In genomic region chr1:61075833-61076232, GRCh38 we compare ENCODE assay signal across 7 cellular contexts. TPM values are rescaled to one million over a fixed set of nuclear protein-coding genes. Genes with fewer than 3 reads are reported as not detected.
A peak's percentile ranks its signal among the peaks of the same experiment; 100 is the strongest.
DNase-seq lines count a peak whose midpoint lies in the region; ATAC-seq, FAIRE-seq and TF ChIP-seq lines count a peak whose summit lies in the region.
"Not testable (repeated sequence)": the region's sequence is repeated elsewhere in the genome, so short reads cannot be mapped to it uniquely, and the experiment has no call there.

No MANE protein-coding gene starts in this region.

- peak overlapping the region; percentile 82 for H3K4me3 Mint-ChIP-seq in endodermal cell

- not testable (repeated sequence) for DNase-seq in SK-N-SH; ascending aorta (ENCODE audit: low spot score in 2 of 2); endodermal cell; HepG2 (ENCODE audit: low spot score)

- peak overlapping the region; percentile 84 for H3K4me3 ChIP-seq in HUES6 (ENCODE audit: low read depth, low read length)
- H3K4me3 ChIP-seq in SK-N-SH (ENCODE audit: low read depth in 2 of 2, low read length in 1 of 2); endodermal cell (ENCODE audit: low read length); neuron (ENCODE audit: low read length); subcutaneous abdominal adipose tissue (ENCODE audit: low read depth in 1 of 5, low read length in 5 of 5): not testable (repeated sequence)
- peak overlapping the region in 1 of 2 donors; percentile 95 for H3K4me3 ChIP-seq in ascending aorta
- H3K4me3 ChIP-seq in HepG2 (replicated peaks in 1 of 3; ENCODE audit: insufficient read depth in 1 of 3, low read depth in 2 of 3, low read length in 3 of 3) = peak overlapping the region; percentile 72 to 92 (median 80)

- not testable (repeated sequence) for H3K36me3 Mint-ChIP-seq in endodermal cell (ENCODE audit: low read depth)

- not testable (repeated sequence) for H3K27ac Mint-ChIP-seq in endodermal cell

- H3K27me3 ChIP-seq in HUES6 (ENCODE audit: control insufficient read depth, insufficient read depth, low read length) (peaks cover 31% of the 10 kb centered on the region), endodermal cell (ENCODE audit: control insufficient read depth, insufficient read depth, low read length, poor library complexity, severe bottlenecking) (peaks cover 24% of the 10 kb centered on the region), neuron (ENCODE audit: insufficient read depth, low read length) (peaks cover 27% of the 10 kb centered on the region)
- not testable (repeated sequence) for H3K27me3 ChIP-seq in SK-N-SH (ENCODE audit: insufficient read depth); ascending aorta; HepG2 (ENCODE audit: control insufficient read depth in 1 of 2, insufficient read depth in 2 of 2, low read length in 2 of 2); subcutaneous abdominal adipose tissue (ENCODE audit: control insufficient read depth in 5 of 5, insufficient read depth in 4 of 5, low read length in 5 of 5)

- H3K36me3 ChIP-seq in HUES6 (ENCODE audit: control insufficient read depth, insufficient read depth, low read length); SK-N-SH (replicated peaks in 1 of 2; ENCODE audit: control insufficient read depth in 1 of 2, insufficient read depth in 2 of 2, low read length in 1 of 2); ascending aorta; endodermal cell (ENCODE audit: control insufficient read depth, insufficient read depth, low read length); HepG2 (replicated peaks in 1 of 2; ENCODE audit: control insufficient read depth in 1 of 2, insufficient read depth in 2 of 2, low read length in 2 of 2); neuron (ENCODE audit: insufficient read depth, low read length); subcutaneous abdominal adipose tissue (ENCODE audit: control insufficient read depth in 5 of 5, insufficient read depth in 5 of 5, low read length in 5 of 5): not testable (repeated sequence)

- not testable (repeated sequence) for H3K9me2 ChIP-seq in SK-N-SH

- not testable (repeated sequence) for H3K9me3 Mint-ChIP-seq in endodermal cell

- H3K9ac ChIP-seq in HUES6 (ENCODE audit: low read length); endodermal cell (ENCODE audit: extremely low read depth, low read length, poor library complexity, severe bottlenecking); subcutaneous abdominal adipose tissue (ENCODE audit: low read length in 5 of 5): not testable (repeated sequence)
- H3K9ac ChIP-seq in SK-N-SH = 0 out of 2 replicates have a peak overlapping the region, but pooled peaks have one; percentile 64
- H3K9ac ChIP-seq in HepG2 (ENCODE audit: insufficient read depth, low read depth, low read length) = peak overlapping the region; percentile 70

- not testable (repeated sequence) for ATAC-seq in HepG2

- H2AFZ ChIP-seq in SK-N-SH (ENCODE audit: low read depth) = 0 out of 2 replicates have a peak overlapping the region, but pooled peaks have one; percentile 99
- peak overlapping the region; percentile 65 for H2AFZ ChIP-seq in HepG2 (ENCODE audit: low read length)
- peak overlapping the region; percentile 71 for H2AFZ ChIP-seq in neuron (ENCODE audit: low read depth, low read length)

- H3K4me2 ChIP-seq in SK-N-SH = not testable (repeated sequence)
- peak overlapping the region; percentile 89 for H3K4me2 ChIP-seq in HepG2 (ENCODE audit: low read depth, low read length)

- H3K79me2 ChIP-seq in SK-N-SH (ENCODE audit: insufficient read depth) = not testable (repeated sequence)
- H3K79me2 ChIP-seq in HepG2 (ENCODE audit: insufficient read depth, low read length) = peaks cover 11% of the 10 kb centered on the region

- H3K4me1 Mint-ChIP-seq in endodermal cell = peaks cover 25% of the 10 kb centered on the region

- not testable (repeated sequence) for TF ChIP-seq EP300 in SK-N-SH (IDR thresholded peaks at IDR 0.05; ENCODE audit: borderline replicate concordance in 1 of 2, low read depth in 1 of 2, low read length in 1 of 2); HepG2 (IDR thresholded peaks at IDR 0.05; ENCODE audit: low read depth in 2 of 2, low read length in 2 of 2); HepG2 (CRISPR knock-in tag; IDR thresholded peaks at IDR 0.05; ENCODE audit: borderline replicate concordance)

- H3K4me1 ChIP-seq in HUES6 (ENCODE audit: control insufficient read depth, insufficient read depth, low read length) (peaks cover 24% of the 10 kb centered on the region), SK-N-SH (ENCODE audit: control insufficient read depth in 1 of 2, insufficient read depth in 2 of 2, low read depth in 1 of 2, low read length in 1 of 2) (peaks cover 28 to 31% of the 10 kb centered on the region in 2 experiments), ascending aorta (peaks cover 8 to 33% of the 10 kb centered on the region in 2 donors), HepG2 (ENCODE audit: insufficient read depth, low read length) (peaks cover 37% of the 10 kb centered on the region), subcutaneous abdominal adipose tissue (ENCODE audit: control insufficient read depth in 5 of 5, insufficient read depth in 5 of 5, low read length in 5 of 5) (peaks cover 9 to 42% (median 35%) of the 10 kb centered on the region in 5 donors)
- H3K4me1 ChIP-seq in endodermal cell (ENCODE audit: control insufficient read depth, insufficient read depth, low read length); neuron (ENCODE audit: insufficient read depth, low read length): not testable (repeated sequence)

- not testable (repeated sequence) for H3K27ac ChIP-seq in HUES6 (ENCODE audit: low read depth, low read length); endodermal cell (ENCODE audit: low read depth, low read length)
- H3K27ac ChIP-seq in SK-N-SH (ENCODE audit: low read depth in 2 of 2, low read length in 1 of 2) (peak overlapping the region in 1 of 2 experiments; percentile 98; a peak in 2 of 4 replicates), ascending aorta (peak overlapping the region; percentile 82 to 95), HepG2 (ENCODE audit: extremely low read length, insufficient read depth, low read length) (peak overlapping the region; percentile 90), subcutaneous abdominal adipose tissue (ENCODE audit: low read depth, low read length) (peak overlapping the region; percentile 64)

- peaks cover 34% of the 10 kb centered on the region for H3K27me3 Mint-ChIP-seq in endodermal cell (ENCODE audit: insufficient read depth)

- TF ChIP-seq CTCF in SK-N-SH (IDR thresholded peaks at IDR 0.05); ascending aorta (IDR thresholded peaks at IDR 0.05); endodermal cell (conservative IDR thresholded peaks at IDR 0.05); HepG2 (CRISPR knock-in tag; IDR thresholded peaks at IDR 0.05): not testable (repeated sequence)

- H3K9me3 ChIP-seq in HUES6 (ENCODE audit: control insufficient read depth, insufficient read depth, low read depth, low read length); SK-N-SH; ascending aorta; endodermal cell (ENCODE audit: control insufficient read depth, low read length); HepG2 (ENCODE audit: low read length); neuron (ENCODE audit: low read length); subcutaneous abdominal adipose tissue (ENCODE audit: control insufficient read depth in 5 of 5, low read length in 5 of 5): not testable (repeated sequence)

- BruUV-seq in HepG2 (replicated peaks; lab: Mats Ljungman, UMichigan) = not testable (repeated sequence)

- not testable (repeated sequence) for H4K20me1 ChIP-seq in SK-N-SH (ENCODE audit: insufficient read depth); HepG2 (ENCODE audit: insufficient read depth, low read length)

- TF ChIP-seq POLR2A in HepG2 (IDR thresholded peaks at IDR 0.05; ENCODE audit: insufficient read depth in 1 of 2, low read depth in 2 of 2, low read length in 2 of 2) = not testable (repeated sequence)

- CTCF ChIA-PET in SK-N-SH (lab: Yijun Ruan, JAX) = interaction anchor here (0.9 to 4.6 kb wide), 3 partner anchors 15 to 26 kb away, joined by 3 to 43 read pairs (median 4); no protein-coding TSS in a partner anchor
- CTCF ChIA-PET in HepG2 (lab: Yijun Ruan, JAX; ENCODE audit: low intra/inter-chr PET ratio, low total read pairs) = not testable (repeated sequence)

- FAIRE-seq in HepG2 (lab: Jason Lieb, UNC) = not testable (repeated sequence)

- POLR2A ChIA-PET in SK-N-SH (lab: Yijun Ruan, JAX) = interaction anchor here (1.4 kb wide), 1 partner anchor 22 kb away, joined by 3 read pairs; no protein-coding TSS in a partner anchor
- POLR2A ChIA-PET in HepG2 (lab: Yijun Ruan, JAX) = not testable (repeated sequence)

- H3F3A ChIP-seq in SK-N-SH (replicated peaks; ENCODE audit: insufficient read depth) = peaks cover 32% of the 10 kb centered on the region

- not testable (repeated sequence) for TF ChIP-seq RAD21 in SK-N-SH (IDR thresholded peaks at IDR 0.05; ENCODE audit: low read length); HepG2 (CRISPR knock-in tag; IDR thresholded peaks at IDR 0.05)

- in situ Hi-C loops in HepG2 (cut with HindIII; ENCODE audit: extremely low pct_ligation_motif_present, low pct_unique_long_range_greater_than_20kb) = not testable (repeated sequence)

- 96% methylated on average over 13 of the region's 16 CpGs for WGBS in SK-N-SH (ENCODE audit: low lambda C conversion rate)
- 87 to 95% methylated on average over 12 to 16 of the region's 16 CpGs for WGBS in endodermal cell (ENCODE audit: insufficient coverage in 1 of 2, insufficient read length in 1 of 2), 2 experiments
- WGBS in HepG2 (ENCODE audit: low lambda C conversion rate) = 10% methylated on average over 11 of the region's 16 CpGs

- intact Hi-C loops in ascending aorta (cut with DNase I) = not testable (repeated sequence)
- intact Hi-C loops in HepG2 (cut with micrococcal nuclease; ENCODE audit: unreplicated experiment) = loop anchor here (2.0 to 5.0 kb wide), 2 partner anchors 19 to 36 kb away; no protein-coding TSS in a partner anchor

RNA-seq across cellular contexts. Expression of gene NFIA, which starts 6.5 kb away (rescaled TPM):
- polyA plus RNA-seq in SK-N-SH (2012; rRNA removed) = 3.3 and 4.1 TPM in 2 replicates
- 2.1 and 2.7 TPM in 2 replicates for polyA plus RNA-seq in SK-N-SH (2012; cell fraction: cytosol; rRNA removed)
- polyA plus RNA-seq in SK-N-SH (2012; cell fraction: nucleus; rRNA removed) = 1.6 and 3.1 TPM in 2 replicates
- total RNA-seq in ascending aorta = 52.0 TPM
- 1 to 10 TPM; 2.3 to 3.8 TPM for total RNA-seq in endodermal cell
- 3.7 TPM for polyA plus RNA-seq in endodermal cell (2013, experiment 1 of 2)
- 5.1 TPM for polyA plus RNA-seq in endodermal cell (2013, experiment 2 of 2)
- total RNA-seq in HepG2 (2016; rRNA removed; fragmentation: Illumina TruSeq; extraction: Trizol) = 14.8 and 28.5 TPM in 2 replicates
- 8.1 and 8.4 TPM in 2 replicates for total RNA-seq in HepG2 (2016; cell fraction: cytosol; rRNA removed; fragmentation: Illumina TruSeq; extraction: Trizol; ENCODE audit: low read depth)
- 11.5 and 25.9 TPM in 2 replicates for total RNA-seq in HepG2 (2016; cell fraction: insoluble cytoplasmic fraction; rRNA removed; fragmentation: Illumina TruSeq; extraction: Trizol)
- 7.4 and 7.5 TPM in 2 replicates for total RNA-seq in HepG2 (2016; cell fraction: membrane; rRNA removed; fragmentation: Illumina TruSeq; extraction: Trizol)
- total RNA-seq in HepG2 (2016; cell fraction: nucleus; rRNA removed; fragmentation: Illumina TruSeq; extraction: Trizol) = 110 and 115 TPM in 2 replicates
- 14.1 and 14.7 TPM in 2 replicates for polyA plus RNA-seq in HepG2 (2011; rRNA removed)
- 11.0 and 12.6 TPM in 2 replicates for polyA plus RNA-seq in HepG2 (2011; cell fraction: cytosol; rRNA removed)
- 20.1 and 25.7 TPM in 2 replicates for polyA plus RNA-seq in HepG2 (2011; cell fraction: nucleus; rRNA removed)
- 4.5 and 5.7 TPM in 2 replicates for polyA plus RNA-seq in HepG2 (2012)
- 0.64 and 0.71 TPM in 2 replicates for polyA plus RNA-seq in HepG2 (2016; cell fraction: cytosol; fragmentation: Illumina TruSeq; extraction: Trizol; ENCODE audit: low read depth)
- 11.5 and 13.5 TPM in 2 replicates for polyA plus RNA-seq in HepG2 (2016; cell fraction: insoluble cytoplasmic fraction; fragmentation: Illumina TruSeq; extraction: Trizol; ENCODE audit: low read depth)
- 3.0 and 3.1 TPM in 2 replicates for polyA plus RNA-seq in HepG2 (2016; cell fraction: membrane; fragmentation: Illumina TruSeq; extraction: Trizol; ENCODE audit: low read depth)
- 15.9 and 21.9 TPM in 2 replicates for polyA plus RNA-seq in HepG2 (2016; cell fraction: nucleus; fragmentation: Illumina TruSeq; extraction: Trizol; ENCODE audit: insufficient read depth, low read depth)
- 62.5 and 117 TPM in 2 replicates for polyA minus RNA-seq in HepG2 (2011; rRNA and poly(A)+ RNA removed; ENCODE audit: low replicate concordance)
- polyA minus RNA-seq in HepG2 (2011; cell fraction: cytosol; rRNA and poly(A)+ RNA removed) = 18.3 and 19.2 TPM in 2 replicates
- polyA minus RNA-seq in HepG2 (2011; cell fraction: nucleus; rRNA and poly(A)+ RNA removed) = 167 and 202 TPM in 2 replicates
